In the genomic region with DNA sequence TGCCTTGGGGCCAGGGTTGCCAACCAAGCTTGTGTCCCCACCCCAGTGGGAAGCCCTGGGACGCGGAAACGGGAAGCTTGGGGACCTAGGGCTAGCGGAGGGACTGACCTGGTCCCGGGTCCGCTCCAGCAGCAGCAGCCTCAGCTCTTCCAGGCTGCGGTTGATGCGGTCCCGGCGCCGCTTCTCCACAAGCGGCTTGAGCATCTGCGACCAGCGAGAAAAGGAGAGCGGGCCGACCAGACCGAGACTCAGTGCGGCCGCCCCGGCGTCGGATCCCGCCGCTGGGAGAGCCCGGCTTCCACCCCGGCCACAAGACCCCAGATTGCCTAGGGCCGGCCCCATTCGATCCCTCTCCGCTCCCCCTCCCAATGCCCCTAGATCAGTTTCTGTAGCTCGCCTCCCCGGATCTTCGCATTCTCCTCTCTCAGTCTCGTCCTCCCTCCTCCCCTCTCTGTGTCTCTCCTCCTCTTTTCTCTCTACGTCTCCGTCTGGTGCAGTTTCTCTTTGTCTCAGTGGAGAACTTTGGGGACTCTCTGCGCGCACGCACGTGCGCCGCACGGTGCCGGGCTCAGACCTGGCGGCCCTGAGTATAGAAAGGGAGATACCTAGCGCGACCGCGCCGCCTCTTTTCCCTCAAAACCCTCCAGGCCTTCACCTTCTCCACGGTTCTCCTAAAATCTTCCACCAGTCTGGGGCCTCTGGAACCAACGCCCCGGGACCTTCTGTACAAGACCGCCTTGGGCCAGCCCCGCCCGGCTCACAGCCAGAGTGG, we compare ENCODE assay signal across 6 cellular contexts. TPM values are rescaled to one million over a fixed set of nuclear protein-coding genes. Genes with fewer than 3 reads are reported as not detected.
DNase-seq lines count a peak whose midpoint lies in the region; ATAC-seq and TF ChIP-seq lines count a peak whose summit lies in the region.

No MANE protein-coding gene starts in this region.

- no peak overlapping the region for H2AK5ac ChIP-seq in mesenchymal stem cell (ENCODE audit: low read length, severe bottlenecking)

- H2BK5ac ChIP-seq in mesenchymal stem cell (ENCODE audit: low read depth, low read length, poor library complexity, severe bottlenecking) = no peak overlapping the region

- no peak for TF ChIP-seq CTCF in HL-60 (IDR thresholded peaks at IDR 0.05; ENCODE audit: insufficient read depth, low read length)

- H3K9ac ChIP-seq in mesenchymal stem cell (ENCODE audit: low read length) = peak overlapping the region; percentile 66

- no peaks in the 10 kb centered on the region for H3K36me3 ChIP-seq in mesenchymal stem cell (ENCODE audit: control insufficient read depth in 1 of 2, insufficient read depth in 2 of 2, low read depth in 1 of 2, low read length in 2 of 2)

- H2BK12ac ChIP-seq in mesenchymal stem cell (ENCODE audit: low read length in 2 of 2) = no peak overlapping the region

- no peak overlapping the region for H3K18ac ChIP-seq in mesenchymal stem cell (ENCODE audit: low read depth in 1 of 2, low read length in 2 of 2)

- no peak overlapping the region for H4K8ac ChIP-seq in mesenchymal stem cell (ENCODE audit: low read length)

- peaks cover 54% of the 10 kb centered on the region for H3K27me3 Mint-ChIP-seq in activated T-helper 1 cell treated with anti-CD3 and anti-CD28 coated beads, Interleukin-12 subunit alpha, Interleukin-12 subunit beta, Interleukin-2, Interleukin-4 antibody, amounts not matched to agents 30 ng/mL and 10 ng/mL and 1 ng/mL, durations not matched to agents 14 hours and 24 hours and 36 hours (ENCODE audit: insufficient read depth)

- H3K14ac ChIP-seq in mesenchymal stem cell (ENCODE audit: low read length in 2 of 2) = no peak overlapping the region

- under 1% methylated on average over 55 of the region's 55 CpGs for WGBS in mesenchymal stem cell

- peak overlapping the region; percentile 95 for H3K4me2 ChIP-seq in mesenchymal stem cell (ENCODE audit: low read length, poor library complexity, severe bottlenecking)

- H3K27ac Mint-ChIP-seq in activated T-helper 1 cell treated with anti-CD3 and anti-CD28 coated beads, Interleukin-12 subunit alpha, Interleukin-12 subunit beta, Interleukin-2, Interleukin-4 antibody, amounts not matched to agents 30 ng/mL and 10 ng/mL and 1 ng/mL, durations not matched to agents 14 hours and 24 hours and 36 hours = peak overlapping the region; percentile 73

- intact Hi-C loops in activated T-helper 1 cell treated with anti-CD3 and anti-CD28 coated beads, Interleukin-12 subunit alpha, Interleukin-12 subunit beta, Interleukin-2, Interleukin-4 antibody, amounts not matched to agents 30 ng/mL and 10 ng/mL and 1 ng/mL, durations not matched to agents 14 hours and 24 hours and 36 hours (cut with micrococcal nuclease) = loop anchor here (5.0 to 10.0 kb wide), 2 partner anchors 281 to 622 kb away; a partner anchor contains a TSS

- H3K4me1 Mint-ChIP-seq in activated T-helper 1 cell treated with anti-CD3 and anti-CD28 coated beads, Interleukin-12 subunit alpha, Interleukin-12 subunit beta, Interleukin-2, Interleukin-4 antibody, amounts not matched to agents 30 ng/mL and 10 ng/mL and 1 ng/mL, durations not matched to agents 14 hours and 24 hours and 36 hours (ENCODE audit: low read depth) = peaks cover 70% of the 10 kb centered on the region

- DNase-seq in HL-60 (ENCODE audit: low read depth in 1 of 2, low spot score in 1 of 2) (no peak), mesenchymal stem cell (peak; percentile 68), AG20443 (ENCODE audit: low spot score) (no peak)
- peak; percentile 33 for DNase-seq in activated T-helper 1 cell treated with anti-CD3 and anti-CD28 coated beads, Interleukin-12 subunit alpha, Interleukin-12 subunit beta, Interleukin-2, Interleukin-4 antibody, amounts not matched to agents 30 ng/mL and 10 ng/mL and 1 ng/mL, durations not matched to agents 14 hours and 24 hours and 36 hours (ENCODE audit: low spot score)

- H3K27ac ChIP-seq in HL-60 (replicated peaks) (no peak overlapping the region), mesenchymal stem cell (ENCODE audit: low read length, poor library complexity, severe bottlenecking) (no peak overlapping the region)

- H3K9me3 Mint-ChIP-seq in activated T-helper 1 cell treated with anti-CD3 and anti-CD28 coated beads, Interleukin-12 subunit alpha, Interleukin-12 subunit beta, Interleukin-2, Interleukin-4 antibody, amounts not matched to agents 30 ng/mL and 10 ng/mL and 1 ng/mL, durations not matched to agents 14 hours and 24 hours and 36 hours = no peaks in the 10 kb centered on the region

- H3K9me3 ChIP-seq in mesenchymal stem cell (ENCODE audit: control insufficient read depth, low read length) = no peaks in the 10 kb centered on the region

- H3K4me3 ChIP-seq in HL-60 (replicated peaks; ENCODE audit: insufficient read depth, low read length) = peak overlapping the region; percentile 55
- H3K4me3 ChIP-seq in mesenchymal stem cell (ENCODE audit: insufficient read depth in 1 of 2, low read depth in 1 of 2, low read length in 2 of 2) = peak overlapping the region; percentile 64 to 85

- no peak for ATAC-seq in HG03354 (IDR thresholded peaks at IDR 0.05; ENCODE audit: poor library complexity, severe bottlenecking, unreplicated experiment)
- ATAC-seq in GM18505 (IDR thresholded peaks at IDR 0.05; ENCODE audit: unreplicated experiment) = no peak

- no peak overlapping the region for H2AFZ ChIP-seq in mesenchymal stem cell (ENCODE audit: low read depth, low read length)

- H3K23ac ChIP-seq in mesenchymal stem cell (ENCODE audit: low read length in 2 of 2) = peak overlapping the region in 1 of 2 experiments; percentile 53

- H3K36me3 Mint-ChIP-seq in activated T-helper 1 cell treated with anti-CD3 and anti-CD28 coated beads, Interleukin-12 subunit alpha, Interleukin-12 subunit beta, Interleukin-2, Interleukin-4 antibody, amounts not matched to agents 30 ng/mL and 10 ng/mL and 1 ng/mL, durations not matched to agents 14 hours and 24 hours and 36 hours (ENCODE audit: low read depth) = peaks cover 5% of the 10 kb centered on the region

- H2BK15ac ChIP-seq in mesenchymal stem cell (ENCODE audit: low read depth, poor library complexity, severe bottlenecking) = peak overlapping the region; percentile 35

- H3K4ac ChIP-seq in mesenchymal stem cell (ENCODE audit: low read depth in 1 of 2, low read length in 2 of 2) = no peak overlapping the region

- peak overlapping the region; percentile 91 for H3K4me3 Mint-ChIP-seq in activated T-helper 1 cell treated with anti-CD3 and anti-CD28 coated beads, Interleukin-12 subunit alpha, Interleukin-12 subunit beta, Interleukin-2, Interleukin-4 antibody, amounts not matched to agents 30 ng/mL and 10 ng/mL and 1 ng/mL, durations not matched to agents 14 hours and 24 hours and 36 hours

- H4K91ac ChIP-seq in mesenchymal stem cell (ENCODE audit: low read length) = no peak overlapping the region

- peak overlapping the region; percentile 46 for H2BK120ac ChIP-seq in mesenchymal stem cell (ENCODE audit: low read depth, low read length)

- no peak for TF ChIP-seq POLR2A in GM18505 (IDR thresholded peaks at IDR 0.05; ENCODE audit: borderline replicate concordance, extremely low read depth, insufficient read depth, insufficient read length)

- no peaks in the 10 kb centered on the region for H3K79me1 ChIP-seq in mesenchymal stem cell (replicated peaks; ENCODE audit: low read length, poor library complexity, severe bottlenecking)

- H3K27me3 ChIP-seq in HL-60 (ENCODE audit: insufficient read depth, poor library complexity, severe bottlenecking) (peaks cover 11% of the 10 kb centered on the region), mesenchymal stem cell (ENCODE audit: control insufficient read depth in 1 of 2, insufficient read depth in 1 of 2, low read length in 2 of 2) (peaks cover 23 to 26% of the 10 kb centered on the region in 2 experiments)

- peaks cover 53% of the 10 kb centered on the region for H3K4me1 ChIP-seq in mesenchymal stem cell (ENCODE audit: control insufficient read depth, insufficient read depth, low read depth, low read length)

RNA-seq across cellular contexts. Expression of a gene that starts 0.8 kb away (rescaled TPM):
- 0.88 and 1.8 TPM in 2 replicates for total RNA-seq in activated T-helper 1 cell treated with anti-CD3 and anti-CD28 coated beads, Interleukin-12 subunit alpha, Interleukin-12 subunit beta, Interleukin-2, Interleukin-4 antibody, amounts not matched to agents 30 ng/mL and 10 ng/mL and 1 ng/mL, durations not matched to agents 14 hours and 24 hours and 36 hours
- 1.5 TPM for polyA plus RNA-seq in mesenchymal stem cell (2013, experiment 1 of 2)
- 1.4 TPM for polyA plus RNA-seq in mesenchymal stem cell (2013, experiment 2 of 2)

RNA-seq across cellular contexts. Expression of a gene that starts 4.8 kb away (rescaled TPM):
- 0.10 TPM in 1 of 2 replicates, not detected in the other for total RNA-seq in activated T-helper 1 cell treated with anti-CD3 and anti-CD28 coated beads, Interleukin-12 subunit alpha, Interleukin-12 subunit beta, Interleukin-2, Interleukin-4 antibody, amounts not matched to agents 30 ng/mL and 10 ng/mL and 1 ng/mL, durations not matched to agents 14 hours and 24 hours and 36 hours
- polyA plus RNA-seq in mesenchymal stem cell (2013, experiment 1 of 2) = 0.01 TPM
- polyA plus RNA-seq in mesenchymal stem cell (2013, experiment 2 of 2) = not detected

RNA-seq across cellular contexts. Expression of a gene that starts 29.1 kb away (rescaled TPM):
- total RNA-seq in activated T-helper 1 cell treated with anti-CD3 and anti-CD28 coated beads, Interleukin-12 subunit alpha, Interleukin-12 subunit beta, Interleukin-2, Interleukin-4 antibody, amounts not matched to agents 30 ng/mL and 10 ng/mL and 1 ng/mL, durations not matched to agents 14 hours and 24 hours and 36 hours = 36.9 and 37.4 TPM in 2 replicates
- polyA plus RNA-seq in mesenchymal stem cell (2013, experiment 1 of 2) = 34.9 TPM
- 25.8 TPM for polyA plus RNA-seq in mesenchymal stem cell (2013, experiment 2 of 2)

RNA-seq across cellular contexts. Expression of a gene that starts 35.6 kb away (rescaled TPM):
- total RNA-seq in activated T-helper 1 cell treated with anti-CD3 and anti-CD28 coated beads, Interleukin-12 subunit alpha, Interleukin-12 subunit beta, Interleukin-2, Interleukin-4 antibody, amounts not matched to agents 30 ng/mL and 10 ng/mL and 1 ng/mL, durations not matched to agents 14 hours and 24 hours and 36 hours = 0.51 and 0.78 TPM in 2 replicates
- not detected for polyA plus RNA-seq in mesenchymal stem cell (2013, experiment 1 of 2)
- polyA plus RNA-seq in mesenchymal stem cell (2013, experiment 2 of 2) = not detected

RNA-seq across cellular contexts. Expression of a gene that starts 39.6 kb away (rescaled TPM):
- total RNA-seq in activated T-helper 1 cell treated with anti-CD3 and anti-CD28 coated beads, Interleukin-12 subunit alpha, Interleukin-12 subunit beta, Interleukin-2, Interleukin-4 antibody, amounts not matched to agents 30 ng/mL and 10 ng/mL and 1 ng/mL, durations not matched to agents 14 hours and 24 hours and 36 hours = 54.7 and 55.9 TPM in 2 replicates
- 48.0 TPM for polyA plus RNA-seq in mesenchymal stem cell (2013, experiment 1 of 2)
- polyA plus RNA-seq in mesenchymal stem cell (2013, experiment 2 of 2) = 47.4 TPM

Comparison
In these comparisons a context has a peak if more than half of its experiments do, and no peak if none do; other contexts are left out.
1. DNase-seq: peak in activated T-helper 1 cell treated with anti-CD3 and anti-CD28 coated beads, Interleukin-12 subunit alpha, Interleukin-12 subunit beta, Interleukin-2, Interleukin-4 antibody, amounts not matched to agents 30 ng/mL and 10 ng/mL and 1 ng/mL, durations not matched to agents 14 hours and 24 hours and 36 hours (single experiment) and mesenchymal stem cell (single experiment); none in HL-60 (0 of 2) and AG20443 (single experiment).